ENCODE assay signal across 24 cellular contexts in the genomic region with DNA sequence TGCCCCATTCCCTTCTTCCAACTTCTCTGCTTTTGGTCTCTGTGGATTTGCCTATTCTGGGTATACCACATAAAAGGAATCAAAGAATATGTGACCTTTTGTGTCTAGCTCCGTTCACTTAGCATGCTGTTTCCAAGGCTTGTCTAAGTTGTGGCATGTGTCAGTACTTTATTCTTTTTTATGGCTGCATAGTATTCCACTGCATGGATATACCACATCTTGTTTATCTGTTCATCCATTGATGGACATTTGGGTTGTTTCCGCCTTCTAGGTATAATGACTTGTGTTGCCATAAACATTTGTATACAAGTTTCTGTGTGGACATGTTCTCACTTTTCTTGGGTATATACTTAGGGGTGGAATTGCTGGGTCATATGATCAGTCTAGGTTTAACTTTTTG.
"Had no signal": no experiment of that assay in that cellular context is flagged by ENCODE, and none has a peak within 500 bp of the region (broad histone marks: within the 10 kb centered on the region; RNA-seq: fewer than 3 reads in every experiment).

No MANE protein-coding gene starts in this region.

- H3K9me3 ChIP-seq: colonic mucosa had no signal

- H3K4me3 ChIP-seq: colonic mucosa had no signal

- H3K27me3 Mint-ChIP-seq: activated CD4-positive, alpha-beta T cell treated with anti-CD3 and anti-CD28 coated beads, Interleukin-2, amount 10 ng/mL, durations not matched to agents 7 days and 5 days; activated naive CD8-positive, alpha-beta T cell; activated T-helper 17 cell treated with anti-CD3 and anti-CD28 coated beads, Interleukin-2, amount 50 U/mL, for 72 hours had no signal

- H3K4me3 Mint-ChIP-seq: activated CD4-positive, alpha-beta T cell treated with anti-CD3 and anti-CD28 coated beads, Interleukin-2, amount 10 ng/mL, durations not matched to agents 7 days and 5 days; activated CD8-positive, alpha-beta T cell treated with anti-CD3 and anti-CD28 coated beads for 36 hours; activated naive CD8-positive, alpha-beta T cell; activated T-cell treated with anti-CD3 and anti-CD28 coated beads, Interleukin-2, amount 50 U/mL, for 4 hours; activated T-helper 17 cell treated with anti-CD3 and anti-CD28 coated beads, Interleukin-2, amount 50 U/mL, for 72 hours had no signal

- H3K36me3 ChIP-seq: brain microvascular endothelial cell, colonic mucosa had no signal

- ATAC-seq: activated CD8-positive, alpha-beta T cell treated with anti-CD3 and anti-CD28 coated beads for 36 hours; activated T-cell treated with anti-CD3 and anti-CD28 coated beads, Interleukin-2, amount 50 U/mL, for 4 hours; activated T-helper 17 cell treated with anti-CD3 and anti-CD28 coated beads, Interleukin-2, amount 50 U/mL, for 72 hours; esophagus mucosa had no signal

- H3K27me3 ChIP-seq: brain microvascular endothelial cell, colonic mucosa had no signal

- H3K27ac Mint-ChIP-seq: activated CD4-positive, alpha-beta T cell treated with anti-CD3 and anti-CD28 coated beads, Interleukin-2, amount 10 ng/mL, durations not matched to agents 7 days and 5 days; activated CD8-positive, alpha-beta T cell treated with anti-CD3 and anti-CD28 coated beads for 36 hours; activated naive CD8-positive, alpha-beta T cell; activated T-helper 17 cell treated with anti-CD3 and anti-CD28 coated beads, Interleukin-2, amount 50 U/mL, for 72 hours had no signal

- H3K4me1 ChIP-seq: colonic mucosa had no signal

- DNase-seq: activated CD4-positive, alpha-beta T cell treated with anti-CD3 and anti-CD28 coated beads for 1 hour; activated CD4-positive, alpha-beta T cell treated with anti-CD3 and anti-CD28 coated beads for 4 hours; activated CD4-positive, alpha-beta T cell treated with anti-CD3 and anti-CD28 coated beads, Interleukin-2, amount 10 ng/mL, durations not matched to agents 7 days and 5 days; activated CD4-positive, alpha-beta T cell treated with anti-CD3 and anti-CD28 coated beads, Interleukin-2, amount 50 U/mL, for 4 hours; activated CD8-positive, alpha-beta memory T cell treated with anti-CD3 and anti-CD28 coated beads for 24 hours; activated CD8-positive, alpha-beta T cell treated with anti-CD3 and anti-CD28 coated beads for 36 hours; activated effector memory CD4-positive, alpha-beta T cell treated with Interleukin-2 at 50 U/mL for 16 hours; activated gamma-delta T cell treated with Interleukin-2 at 50 U/mL for 16 hours; activated naive CD4-positive, alpha-beta T cell treated with anti-CD3 and anti-CD28 coated beads, Interleukin-2, amount 50 U/mL, for 16 hours; activated naive CD4-positive, alpha-beta T cell treated with Interleukin-2 at 50 U/mL for 16 hours; activated T-cell treated with anti-CD3 and anti-CD28 coated beads, Interleukin-2, amount 50 U/mL, for 4 hours; amniotic stem cell; anterior cingulate cortex; brain microvascular endothelial cell; caudate nucleus; cerebellar nuclear complex; colonic mucosa; effector CD8-positive, alpha-beta T cell; foreskin fibroblast; hippocampal formation; T-helper 2 cell had no signal

- H3K27ac ChIP-seq: brain microvascular endothelial cell, colonic mucosa had no signal
